Comparison of ENCODE assay signal across 1 cellular context in the genomic region with DNA sequence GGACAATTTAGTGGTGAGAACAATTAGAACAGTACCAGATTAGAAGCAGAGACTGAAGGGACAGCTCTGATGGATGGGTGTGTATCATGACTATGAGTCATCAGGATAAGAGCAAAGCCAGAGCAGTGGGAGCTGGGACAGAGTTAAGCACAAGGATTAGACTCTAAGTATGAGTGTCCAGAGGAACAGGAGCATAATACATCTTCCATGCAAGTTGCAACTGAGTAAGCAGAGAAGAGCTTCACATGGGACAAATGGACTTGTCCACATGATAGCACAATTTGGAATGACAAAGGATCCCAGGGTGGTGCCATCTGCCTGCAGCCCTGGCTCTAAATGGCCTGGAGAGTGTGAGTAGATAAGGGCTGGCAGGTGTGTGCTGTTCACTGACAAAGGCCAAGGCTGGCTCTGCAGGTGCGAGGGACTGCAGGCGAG.
A peak's percentile ranks its signal among the peaks of the same experiment; 100 is the strongest.
TF ChIP-seq lines count a peak whose summit lies in the region.

No MANE protein-coding gene starts in this region.

TF ChIP-seq in K562, 482 proteins besides CTCF, POLR2A, EP300 and RAD21 (continued from another document):
- TF ChIP-seq, protein P1, sequence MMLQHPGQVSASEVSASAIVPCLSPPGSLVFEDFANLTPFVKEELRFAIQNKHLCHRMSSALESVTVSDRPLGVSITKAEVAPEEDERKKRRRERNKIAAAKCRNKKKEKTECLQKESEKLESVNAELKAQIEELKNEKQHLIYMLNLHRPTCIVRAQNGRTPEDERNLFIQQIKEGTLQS (IDR thresholded peaks at IDR 0.05), result peak; percentile 58
- TF ChIP-seq, protein P1 (CRISPR knock-in tag; conservative IDR thresholded peaks at IDR 0.05), result no peak
- TF ChIP-seq, protein P2, sequence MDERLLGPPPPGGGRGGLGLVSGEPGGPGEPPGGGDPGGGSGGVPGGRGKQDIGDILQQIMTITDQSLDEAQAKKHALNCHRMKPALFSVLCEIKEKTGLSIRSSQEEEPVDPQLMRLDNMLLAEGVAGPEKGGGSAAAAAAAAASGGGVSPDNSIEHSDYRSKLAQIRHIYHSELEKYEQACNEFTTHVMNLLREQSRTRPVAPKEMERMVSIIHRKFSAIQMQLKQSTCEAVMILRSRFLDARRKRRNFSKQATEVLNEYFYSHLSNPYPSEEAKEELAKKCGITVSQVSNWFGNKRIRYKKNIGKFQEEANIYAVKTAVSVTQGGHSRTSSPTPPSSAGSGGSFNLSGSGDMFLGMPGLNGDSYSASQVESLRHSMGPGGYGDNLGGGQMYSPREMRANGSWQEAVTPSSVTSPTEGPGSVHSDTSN (CRISPR knock-in tag; IDR thresholded peaks at IDR 0.05; ENCODE audit: low read depth), result no peak
- TF ChIP-seq, protein P2 (tag; conservative IDR thresholded peaks at IDR 0.05; ENCODE audit: low read depth), result peak; percentile 37; the same call in 1 of the 2 replicates
- TF ChIP-seq MEIS2 (IDR thresholded peaks at IDR 0.05; ENCODE audit: partially characterized antibody), result peak; percentile 73
- TF ChIP-seq, protein P3, sequence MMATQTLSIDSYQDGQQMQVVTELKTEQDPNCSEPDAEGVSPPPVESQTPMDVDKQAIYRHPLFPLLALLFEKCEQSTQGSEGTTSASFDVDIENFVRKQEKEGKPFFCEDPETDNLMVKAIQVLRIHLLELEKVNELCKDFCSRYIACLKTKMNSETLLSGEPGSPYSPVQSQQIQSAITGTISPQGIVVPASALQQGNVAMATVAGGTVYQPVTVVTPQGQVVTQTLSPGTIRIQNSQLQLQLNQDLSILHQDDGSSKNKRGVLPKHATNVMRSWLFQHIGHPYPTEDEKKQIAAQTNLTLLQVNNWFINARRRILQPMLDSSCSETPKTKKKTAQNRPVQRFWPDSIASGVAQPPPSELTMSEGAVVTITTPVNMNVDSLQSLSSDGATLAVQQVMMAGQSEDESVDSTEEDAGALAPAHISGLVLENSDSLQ (IDR thresholded peaks at IDR 0.05), result 0 out of 2 replicates have a peak, but pooled peaks have one; percentile 39
- peak; percentile 73; the same call in 1 of the 2 replicates for TF ChIP-seq JUND (IDR thresholded peaks at IDR 0.05; ENCODE audit: borderline replicate concordance, low read depth, low read length)
- TF ChIP-seq JUND (tag; IDR thresholded peaks at IDR 0.05; ENCODE audit: borderline replicate concordance, low read depth, low read length), result peak; percentile 77; the same call in 1 of the 3 replicates
- peak; percentile 51; the same call in 1 of the 2 replicates for TF ChIP-seq FOSL1 (tag; conservative IDR thresholded peaks at IDR 0.05)
- TF ChIP-seq, protein P4, sequence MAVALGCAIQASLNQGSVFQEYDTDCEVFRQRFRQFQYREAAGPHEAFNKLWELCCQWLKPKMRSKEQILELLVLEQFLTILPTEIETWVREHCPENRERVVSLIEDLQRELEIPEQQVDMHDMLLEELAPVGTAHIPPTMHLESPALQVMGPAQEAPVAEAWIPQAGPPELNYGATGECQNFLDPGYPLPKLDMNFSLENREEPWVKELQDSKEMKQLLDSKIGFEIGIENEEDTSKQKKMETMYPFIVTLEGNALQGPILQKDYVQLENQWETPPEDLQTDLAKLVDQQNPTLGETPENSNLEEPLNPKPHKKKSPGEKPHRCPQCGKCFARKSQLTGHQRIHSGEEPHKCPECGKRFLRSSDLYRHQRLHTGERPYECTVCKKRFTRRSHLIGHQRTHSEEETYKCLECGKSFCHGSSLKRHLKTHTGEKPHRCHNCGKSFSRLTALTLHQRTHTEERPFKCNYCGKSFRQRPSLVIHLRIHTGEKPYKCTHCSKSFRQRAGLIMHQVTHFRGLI (CRISPR knock-in tag; IDR thresholded peaks at IDR 0.05), result no peak
